ENCODE assay signal across 8 cellular contexts in the genomic region with DNA sequence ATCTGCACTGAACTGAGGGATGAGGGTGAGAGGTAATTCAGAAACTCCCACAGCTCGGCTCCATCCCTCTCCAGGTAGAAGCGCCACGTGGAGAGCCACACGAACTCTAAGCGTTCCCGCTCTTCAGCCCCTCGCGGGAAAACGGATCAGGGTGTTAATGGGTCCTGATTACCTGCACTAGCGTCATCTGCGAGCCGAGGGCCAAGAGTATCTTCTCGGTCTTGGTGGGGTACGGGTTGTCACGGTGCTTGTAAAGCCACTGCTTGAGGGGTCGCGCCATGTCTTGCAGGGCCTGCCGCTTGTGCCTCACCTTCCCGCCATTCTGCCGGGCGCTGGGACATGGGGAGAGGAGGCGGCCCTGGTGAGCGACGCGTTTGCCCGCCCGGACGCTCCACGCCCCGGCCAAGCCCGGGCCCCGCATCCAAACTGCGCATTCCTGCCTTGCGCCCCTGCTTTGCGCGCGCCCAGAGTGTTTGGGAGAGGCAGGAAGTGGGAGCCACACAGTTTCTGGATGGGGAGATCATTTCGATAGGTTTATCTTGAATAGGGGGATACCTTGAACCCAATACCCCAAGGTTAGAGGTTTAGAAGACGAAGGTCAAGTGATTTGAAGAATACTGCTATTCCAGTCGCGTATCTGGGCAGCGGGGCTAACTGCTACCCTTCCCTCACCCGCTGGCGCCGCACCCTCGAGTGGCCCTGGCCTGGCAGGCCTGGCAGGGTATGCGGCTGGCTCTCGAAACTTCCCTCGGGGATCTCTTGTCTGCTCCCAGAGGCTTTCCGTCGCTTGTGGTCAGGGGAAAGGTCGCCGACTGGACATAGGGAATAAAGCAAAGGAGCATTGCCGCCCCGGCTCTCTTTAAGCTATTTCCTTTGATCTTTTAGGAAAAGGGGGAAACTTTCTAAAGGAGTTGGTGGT. TPM values are rescaled to one million over a fixed set of nuclear protein-coding genes. Genes with fewer than 3 reads are reported as not detected.
DNase-seq lines count a peak whose midpoint lies in the region; ATAC-seq and TF ChIP-seq lines count a peak whose summit lies in the region.

No MANE protein-coding gene starts in this region.

- DNase-seq in CD8-positive, alpha-beta T cell: peak in 1 of 7 experiments; percentile 51
- DNase-seq in activated B cell treated with CpG ODN at 0.5 μM for 24 hours (no peak), Right ventricle myocardium superior (peak; percentile 39), progenitor cell of endocrine pancreas (ENCODE audit: low spot score, unreplicated experiment) (peak; percentile 13), RKO (ENCODE audit: low spot score) (no peak), NCI-H510A treated with DMSO at 0.1 percent for 48 hours (lab: John Stamatoyannopoulos, UW) (no peak)

- intact Hi-C loops in CD8-positive, alpha-beta T cell (cut with DNase I, micrococcal nuclease): loop anchor here (1.0 to 10.0 kb wide), 10 partner anchors 295 to 793 kb away; a partner anchor contains a TSS
- intact Hi-C loops in activated B cell treated with CpG ODN at 0.5 μM for 24 hours (cut with micrococcal nuclease) (loop anchor here (1.0 to 10.0 kb wide), 8 partner anchors 237 to 1527 kb away; a partner anchor contains a TSS), Right ventricle myocardium superior (cut with DNase I) (loop anchor here (10.0 kb wide), 1 partner anchor 443 kb away; no protein-coding TSS in a partner anchor)

- POLR2A ChIA-PET in CD8-positive, alpha-beta T cell (lab: Charles Lee): interaction anchor here (1.0 to 1.2 kb wide), 3 partner anchors 21 to 237 kb away, joined by 3 read pairs; a partner anchor contains a TSS
- POLR2A ChIA-PET in activated B cell treated with CpG ODN at 0.5 μM for 24 hours (lab: Charles Lee): no interaction called here

- no peak overlapping the region for H3K27ac ChIP-seq in CD8-positive, alpha-beta T cell (ENCODE audit: low read depth, low read length)

- peaks cover 36% of the 10 kb centered on the region for H3K4me1 Mint-ChIP-seq in CD8-positive, alpha-beta T cell (ENCODE audit: low read depth)
- H3K4me1 Mint-ChIP-seq in activated B cell treated with CpG ODN at 0.5 μM for 24 hours: peaks cover 23% of the 10 kb centered on the region
- peaks cover 16% of the 10 kb centered on the region for H3K4me1 Mint-ChIP-seq in progenitor cell of endocrine pancreas (ENCODE audit: low read depth)

- H3K4me3 ChIP-seq in CD8-positive, alpha-beta T cell (ENCODE audit: low read depth, low read length): peak overlapping the region; percentile 80

- CTCF ChIA-PET in CD8-positive, alpha-beta T cell (lab: Charles Lee): interaction anchor here (0.6 to 3.3 kb wide), 18 partner anchors 8 to 654 kb away, joined by 3 to 40 read pairs (median 3); no protein-coding TSS in a partner anchor
- CTCF ChIA-PET in activated B cell treated with CpG ODN at 0.5 μM for 24 hours (lab: Charles Lee): interaction anchor here (0.8 to 3.5 kb wide), 6 partner anchors 8 to 652 kb away, joined by 4 to 11 read pairs (median 6); no protein-coding TSS in a partner anchor

- no peaks in the 10 kb centered on the region for H3K36me3 Mint-ChIP-seq in CD8-positive, alpha-beta T cell
- H3K36me3 Mint-ChIP-seq in activated B cell treated with CpG ODN at 0.5 μM for 24 hours (ENCODE audit: low read depth) (no peaks in the 10 kb centered on the region), progenitor cell of endocrine pancreas (ENCODE audit: insufficient read depth) (no peaks in the 10 kb centered on the region)

- no peak for ATAC-seq in CD8-positive, alpha-beta T cell
- no peak for ATAC-seq in activated B cell treated with CpG ODN at 0.5 μM for 24 hours (ENCODE audit: low read depth)
- no peak for ATAC-seq in Right ventricle myocardium superior (ENCODE audit: poor library complexity)
- ATAC-seq in GM18868 (IDR thresholded peaks at IDR 0.05; ENCODE audit: unreplicated experiment): no peak
- ATAC-seq in GM21619 (IDR thresholded peaks at IDR 0.05; ENCODE audit: unreplicated experiment): no peak

- H3K4me3 Mint-ChIP-seq in CD8-positive, alpha-beta T cell: peak overlapping the region; percentile 87
- peak overlapping the region; percentile 69 for H3K4me3 Mint-ChIP-seq in activated B cell treated with CpG ODN at 0.5 μM for 24 hours
- H3K4me3 Mint-ChIP-seq in progenitor cell of endocrine pancreas (ENCODE audit: low read depth): peak overlapping the region; percentile 70

- TF ChIP-seq CTCF in CD8-positive, alpha-beta T cell (IDR thresholded peaks at IDR 0.05): no peak
- TF ChIP-seq CTCF in activated B cell treated with CpG ODN at 0.5 μM for 24 hours (IDR thresholded peaks at IDR 0.05) (no peak), progenitor cell of endocrine pancreas (IDR thresholded peaks at IDR 0.05; ENCODE audit: unreplicated experiment) (no peak)

- peaks cover 55% of the 10 kb centered on the region for H3K27me3 ChIP-seq in CD8-positive, alpha-beta T cell (ENCODE audit: insufficient read depth, low read length)

- no peaks in the 10 kb centered on the region for H3K9me3 Mint-ChIP-seq in CD8-positive, alpha-beta T cell
- H3K9me3 Mint-ChIP-seq in activated B cell treated with CpG ODN at 0.5 μM for 24 hours (no peaks in the 10 kb centered on the region), progenitor cell of endocrine pancreas (ENCODE audit: low read depth) (no peaks in the 10 kb centered on the region)

- no peak overlapping the region for H3K27ac Mint-ChIP-seq in CD8-positive, alpha-beta T cell
- no peak overlapping the region for H3K27ac Mint-ChIP-seq in activated B cell treated with CpG ODN at 0.5 μM for 24 hours
- no peak overlapping the region for H3K27ac Mint-ChIP-seq in progenitor cell of endocrine pancreas

- no peaks in the 10 kb centered on the region for H3K9me3 ChIP-seq in CD8-positive, alpha-beta T cell (ENCODE audit: low read length)

- peaks cover 56% of the 10 kb centered on the region for H3K27me3 Mint-ChIP-seq in CD8-positive, alpha-beta T cell (ENCODE audit: low read depth)
- H3K27me3 Mint-ChIP-seq in activated B cell treated with CpG ODN at 0.5 μM for 24 hours (peaks cover 56% of the 10 kb centered on the region), progenitor cell of endocrine pancreas (peaks cover 71% of the 10 kb centered on the region)

- peaks cover 50% of the 10 kb centered on the region for H3K4me1 ChIP-seq in CD8-positive, alpha-beta T cell (ENCODE audit: insufficient read depth, low read length)

- H3K36me3 ChIP-seq in CD8-positive, alpha-beta T cell (ENCODE audit: insufficient read depth, low read length): no peaks in the 10 kb centered on the region

RNA-seq across cellular contexts. Expression of a gene that starts 4.2 kb away (rescaled TPM):
- total RNA-seq in CD8-positive, alpha-beta T cell: not detected
- total RNA-seq in activated B cell treated with CpG ODN at 0.5 μM for 24 hours: not detected in 2 replicates
- not detected for total RNA-seq in Right ventricle myocardium superior
- 0.31 and 0.67 TPM in 2 replicates for total RNA-seq in progenitor cell of endocrine pancreas

Comparison
In these comparisons a context has a peak if more than half of its experiments do, and no peak if none do; other contexts are left out.
1. DNase-seq: peak in Right ventricle myocardium superior (single experiment) and progenitor cell of endocrine pancreas (single experiment); none in activated B cell treated with CpG ODN at 0.5 μM for 24 hours (single experiment), RKO (single experiment) and NCI-H510A treated with DMSO at 0.1 percent for 48 hours (single experiment).
2. Peak in every context shown above with its lines, with median percentiles within 50 percentile points of each other: H3K4me3 Mint-ChIP-seq.